ENCODE assay signal across 3 cellular contexts in genomic region chr17:76326306-76326705, GRCh38.
A peak's percentile ranks its signal among the peaks of the same experiment; 100 is the strongest.
TF ChIP-seq lines count a peak whose summit lies in the region.

No MANE protein-coding gene starts in this region.

TF ChIP-seq in SK-N-SH, 30 proteins besides CTCF, POLR2A, EP300 and RAD21:
- TF ChIP-seq GATA2 (CRISPR knock-in tag; IDR thresholded peaks at IDR 0.05) (peak; percentile 48; the same call in 1 of the 2 replicates), USF2 (IDR thresholded peaks at IDR 0.05; ENCODE audit: borderline replicate concordance, low read depth, low read length) (no peak), FOXM1 (IDR thresholded peaks at IDR 0.05; ENCODE audit: low read depth) (no peak), SIN3A (IDR thresholded peaks at IDR 0.05; ENCODE audit: borderline replicate concordance, low read depth, low read length) (no peak), MXI1 (IDR thresholded peaks at IDR 0.05; ENCODE audit: low read depth, low read length) (no peak), MAX (IDR thresholded peaks at IDR 0.05; ENCODE audit: low read depth) (no peak), ZBTB33 (IDR thresholded peaks at IDR 0.05; ENCODE audit: borderline replicate concordance, low read depth) (no peak)

TF ChIP-seq in K562, 482 proteins besides CTCF, POLR2A, EP300 and RAD21:
- TF ChIP-seq SRSF3 (IDR thresholded peaks at IDR 0.05; ENCODE audit: insufficient read depth, low read length) (no peak), ZNF124 (CRISPR knock-in tag; IDR thresholded peaks at IDR 0.05) (no peak)

TF ChIP-seq in GM12891, 5 proteins besides CTCF, POLR2A, EP300 and RAD21:
- TF ChIP-seq TAF1 (IDR thresholded peaks at IDR 0.05; ENCODE audit: low read depth, low read length) (no peak), POU2F2 (IDR thresholded peaks at IDR 0.05; ENCODE audit: low read depth, low read length) (no peak), POLR2AphosphoS5 (IDR thresholded peaks at IDR 0.05; ENCODE audit: low read depth, low read length) (no peak), PAX5 (IDR thresholded peaks at IDR 0.05; ENCODE audit: insufficient read depth, low read length, severe bottlenecking) (no peak), SPI1 (IDR thresholded peaks at IDR 0.05; ENCODE audit: low read depth, low read length) (no peak)
